Comparison of ENCODE assay signal across 8 cellular contexts in genomic region chr11:118791961-118792578, GRCh38. TPM values are rescaled to one million over a fixed set of nuclear protein-coding genes. Genes with fewer than 3 reads are reported as not detected.
DNase-seq lines count a peak whose midpoint lies in the region; ATAC-seq and TF ChIP-seq lines count a peak whose summit lies in the region.

No MANE protein-coding gene starts in this region.

- intact Hi-C loops in CD14-positive monocyte (cut with micrococcal nuclease) (loop anchor here in 1 of 2 donors (5.0 to 10.0 kb wide), 2 partner anchors 87 to 135 kb away; partner anchors contain the start of gene BCL9L), aorta (cut with DNase I) (loop anchor here (5.0 kb wide), 3 partner anchors 100 to 135 kb away; partner anchors contain the start of gene BCL9L (in 1 of the 2))
- intact Hi-C loops in activated T-helper 2 cell treated with anti-CD3 and anti-CD28 coated beads, Interferon-gamma antibody, Interleukin-2, Interleukin-4, amounts not matched to agents 10 μg/mL and 5 μg/mL and 100 μg/mL, durations not matched to agents 14 hours and 24 hours and 36 hours (cut with micrococcal nuclease) = loop anchor here (1.0 to 2.0 kb wide), 3 partner anchors 53 to 91 kb away; partner anchors contain the start of gene CXCR5

- H3K27me3 ChIP-seq in MM.1S (replicated peaks; ENCODE audit: insufficient read depth, low read length) (no peaks in the 10 kb centered on the region), neutrophil (no peaks in the 10 kb centered on the region), aorta (ENCODE audit: control insufficient read depth in 1 of 2, insufficient read depth in 2 of 2, low read length in 1 of 2) (no peaks in the 10 kb centered on the region)

- H3K36me3 ChIP-seq in MM.1S (replicated peaks; ENCODE audit: insufficient read depth, low read length) (no peaks in the 10 kb centered on the region; the same call in 1 of the 2 replicates), neutrophil (no peaks in the 10 kb centered on the region), aorta (ENCODE audit: control insufficient read depth in 1 of 2, insufficient read depth in 2 of 2, low read length in 1 of 2) (no peaks in the 10 kb centered on the region)

- peaks cover 30% of the 10 kb centered on the region for H3F3A ChIP-seq in MM.1S (ENCODE audit: insufficient read depth, low read length)

- peak overlapping the region; percentile 97 to 99 for H3K4me3 Mint-ChIP-seq in CD14-positive monocyte
- peak overlapping the region; percentile 97 for H3K4me3 Mint-ChIP-seq in activated T-helper 2 cell treated with anti-CD3 and anti-CD28 coated beads, Interferon-gamma antibody, Interleukin-2, Interleukin-4, amounts not matched to agents 10 μg/mL and 5 μg/mL and 100 μg/mL, durations not matched to agents 14 hours and 24 hours and 36 hours (ENCODE audit: low read depth)

- H3K36me3 Mint-ChIP-seq in CD14-positive monocyte = peaks cover 0 to 4% of the 10 kb centered on the region in 2 donors
- H3K36me3 Mint-ChIP-seq in activated T-helper 2 cell treated with anti-CD3 and anti-CD28 coated beads, Interferon-gamma antibody, Interleukin-2, Interleukin-4, amounts not matched to agents 10 μg/mL and 5 μg/mL and 100 μg/mL, durations not matched to agents 14 hours and 24 hours and 36 hours (ENCODE audit: low read depth) = peaks cover 17% of the 10 kb centered on the region

- ATAC-seq in aorta (ENCODE audit: low FRiP score) (peak; percentile 31), GM21786 (IDR thresholded peaks at IDR 0.05; ENCODE audit: unreplicated experiment) (no peak)

- H3K4me2 ChIP-seq in MM.1S (ENCODE audit: low read depth, low read length) = peak overlapping the region; percentile 90

- peak overlapping the region; percentile 99 for H3K9ac ChIP-seq in MM.1S (ENCODE audit: low read length)

- peaks cover 34% of the 10 kb centered on the region for H3K4me1 Mint-ChIP-seq in CD14-positive monocyte
- peaks cover 19% of the 10 kb centered on the region for H3K4me1 Mint-ChIP-seq in activated T-helper 2 cell treated with anti-CD3 and anti-CD28 coated beads, Interferon-gamma antibody, Interleukin-2, Interleukin-4, amounts not matched to agents 10 μg/mL and 5 μg/mL and 100 μg/mL, durations not matched to agents 14 hours and 24 hours and 36 hours (ENCODE audit: low read depth)

- peak overlapping the region; percentile 83 for H3K4me3 ChIP-seq in MM.1S (ENCODE audit: low read length)
- H3K4me3 ChIP-seq in foreskin fibroblast (ENCODE audit: low read depth in 1 of 2, low read length in 2 of 2) = peak overlapping the region; percentile 94 to 97
- peak overlapping the region; percentile 96 to 100 for H3K4me3 ChIP-seq in neutrophil (ENCODE audit: low read depth in 1 of 2, low read length in 1 of 2)
- H3K4me3 ChIP-seq in aorta (ENCODE audit: low read length in 2 of 2) = peak overlapping the region; percentile 71 to 93

- TF ChIP-seq CTCF in CD14-positive monocyte (IDR thresholded peaks at IDR 0.05) (no peak), MM.1S (IDR thresholded peaks at IDR 0.05; ENCODE audit: low read length) (no peak), foreskin fibroblast (IDR thresholded peaks at IDR 0.05; ENCODE audit: low read depth, low read length) (no peak), neutrophil (IDR thresholded peaks at IDR 0.05) (no peak)

- WGBS in aorta, 2 donors = 1% methylated on average over 39 of the region's 39 CpGs

- peak overlapping the region; percentile 99 for H3K27ac Mint-ChIP-seq in CD14-positive monocyte
- H3K27ac Mint-ChIP-seq in activated T-helper 2 cell treated with anti-CD3 and anti-CD28 coated beads, Interferon-gamma antibody, Interleukin-2, Interleukin-4, amounts not matched to agents 10 μg/mL and 5 μg/mL and 100 μg/mL, durations not matched to agents 14 hours and 24 hours and 36 hours = peak overlapping the region; percentile 96

- H3K27me3 Mint-ChIP-seq in CD14-positive monocyte (ENCODE audit: low read depth in 3 of 3) = peaks cover 0 to 4% (median 4%) of the 10 kb centered on the region in 3 donors
- peaks cover 3% of the 10 kb centered on the region for H3K27me3 Mint-ChIP-seq in activated T-helper 2 cell treated with anti-CD3 and anti-CD28 coated beads, Interferon-gamma antibody, Interleukin-2, Interleukin-4, amounts not matched to agents 10 μg/mL and 5 μg/mL and 100 μg/mL, durations not matched to agents 14 hours and 24 hours and 36 hours (ENCODE audit: low read depth)

- peaks cover 8% of the 10 kb centered on the region for H4K20me1 ChIP-seq in MM.1S (ENCODE audit: insufficient read depth, low read length)

- H3K4me1 ChIP-seq in MM.1S (ENCODE audit: low read length) (peaks cover 17% of the 10 kb centered on the region), neutrophil (ENCODE audit: control insufficient read depth in 1 of 2, insufficient read depth in 1 of 2, low read depth in 1 of 2, low read length in 1 of 2) (peaks cover 38 to 40% of the 10 kb centered on the region in 2 experiments), aorta (ENCODE audit: control insufficient read depth in 1 of 2, insufficient read depth in 2 of 2, low read length in 2 of 2) (peaks cover 0 to 2% of the 10 kb centered on the region in 2 donors)

- peak overlapping the region; percentile 60 for H2AFZ ChIP-seq in MM.1S (ENCODE audit: low read length)

- H3K9me3 ChIP-seq in MM.1S (replicated peaks; ENCODE audit: insufficient read depth, low read length) = no peaks in the 10 kb centered on the region
- no peaks in the 10 kb centered on the region for H3K9me3 ChIP-seq in neutrophil
- no peaks in the 10 kb centered on the region for H3K9me3 ChIP-seq in aorta (ENCODE audit: control insufficient read depth, low read length)

- H3K79me2 ChIP-seq in MM.1S (ENCODE audit: low read length) = peaks cover 52% of the 10 kb centered on the region

- DNase-seq in CD14-positive monocyte (ENCODE audit: low spot score) (no peak), MM.1S (peak; percentile 23), foreskin fibroblast (peak in 1 of 2 donors; percentile 41), aorta (peak in 1 of 2 donors; percentile 64), NCI-H524 treated with DMSO at 0.1 percent for 48 hours (lab: John Stamatoyannopoulos, UW) (no peak)
- peak; percentile 29 for DNase-seq in activated T-helper 2 cell treated with anti-CD3 and anti-CD28 coated beads, Interferon-gamma antibody, Interleukin-2, Interleukin-4, amounts not matched to agents 10 μg/mL and 5 μg/mL and 100 μg/mL, durations not matched to agents 14 hours and 24 hours and 36 hours (ENCODE audit: low spot score)

- peak overlapping the region; percentile 93 for H3K27ac ChIP-seq in MM.1S (ENCODE audit: low read length)
- peak overlapping the region; percentile 100 for H3K27ac ChIP-seq in neutrophil
- peak overlapping the region; percentile 71 to 81 for H3K27ac ChIP-seq in aorta (ENCODE audit: low read depth in 1 of 2, low read length in 2 of 2)

- no peaks in the 10 kb centered on the region for H3K9me2 ChIP-seq in MM.1S (replicated peaks; ENCODE audit: insufficient read depth, low read length)

- no peaks in the 10 kb centered on the region for H3K9me3 Mint-ChIP-seq in CD14-positive monocyte
- no peaks in the 10 kb centered on the region for H3K9me3 Mint-ChIP-seq in activated T-helper 2 cell treated with anti-CD3 and anti-CD28 coated beads, Interferon-gamma antibody, Interleukin-2, Interleukin-4, amounts not matched to agents 10 μg/mL and 5 μg/mL and 100 μg/mL, durations not matched to agents 14 hours and 24 hours and 36 hours

RNA-seq across cellular contexts. Expression of gene DDX6, which starts 1.1 kb away (rescaled TPM):
- polyA plus RNA-seq in CD14-positive monocyte (10 to 100 TPM; 17.8 to 31.9 TPM), aorta (10 to 100 TPM; 20.3 to 27.8 TPM)
- total RNA-seq in activated T-helper 2 cell treated with anti-CD3 and anti-CD28 coated beads, Interferon-gamma antibody, Interleukin-2, Interleukin-4, amounts not matched to agents 10 μg/mL and 5 μg/mL and 100 μg/mL, durations not matched to agents 14 hours and 24 hours and 36 hours = 132 and 135 TPM in 2 replicates
- 100 to 1,000 TPM; 105 to 128 TPM for total RNA-seq in aorta

Comparison
In these comparisons a context has a peak if more than half of its experiments do, and no peak if none do; other contexts are left out.
1. DNase-seq: peak in MM.1S (single experiment) and activated T-helper 2 cell treated with anti-CD3 and anti-CD28 coated beads, Interferon-gamma antibody, Interleukin-2, Interleukin-4, amounts not matched to agents 10 μg/mL and 5 μg/mL and 100 μg/mL, durations not matched to agents 14 hours and 24 hours and 36 hours (single experiment); none in CD14-positive monocyte (single experiment) and NCI-H524 treated with DMSO at 0.1 percent for 48 hours (single experiment).
2. Peak in every context shown above with its lines, with median percentiles within 50 percentile points of each other: H3K27ac ChIP-seq and H3K4me3 ChIP-seq.